1 cellular context compared by ENCODE assay signal in the genomic region with DNA sequence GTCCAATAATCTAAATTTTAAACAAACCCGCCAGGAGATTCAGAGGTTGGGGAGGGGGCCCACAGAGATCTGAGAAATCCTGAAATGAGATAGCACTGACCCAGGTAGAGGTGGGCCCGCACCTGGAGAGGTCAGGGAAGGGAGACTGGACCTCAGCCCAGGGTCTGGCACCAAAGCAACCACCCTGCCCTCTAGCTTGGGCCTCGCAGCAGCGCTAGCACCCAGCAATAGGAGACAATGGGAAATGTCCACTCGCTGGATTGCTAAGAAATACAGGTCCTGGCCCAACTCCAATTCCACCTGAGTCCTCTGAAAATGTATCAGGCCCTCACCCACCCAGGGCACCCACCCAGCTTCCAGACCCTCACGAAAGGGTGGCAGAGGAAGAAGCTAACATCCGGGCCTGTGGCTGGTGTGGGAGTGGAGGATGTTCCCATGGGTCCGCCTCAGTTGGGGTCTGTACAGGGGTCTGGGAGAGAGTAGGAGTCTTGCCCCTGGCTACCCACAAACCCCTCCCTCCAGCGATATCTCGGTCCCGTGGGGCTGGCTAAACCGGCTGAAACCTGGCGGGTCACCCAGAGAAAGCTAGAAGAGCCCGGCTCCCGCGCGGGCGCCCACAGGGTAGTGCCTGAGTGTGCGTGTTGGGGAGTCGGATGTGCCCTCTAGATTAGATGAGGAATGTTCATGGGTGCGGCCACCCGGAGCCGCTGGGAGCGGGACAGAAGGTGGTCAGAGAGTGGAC.
TF ChIP-seq lines count a peak whose summit lies in the region.

No MANE protein-coding gene starts in this region.

TF ChIP-seq in HepG2, 621 proteins besides CTCF, POLR2A, EP300 and RAD21 (continues in another document):
- TF ChIP-seq SMC3 (IDR thresholded peaks at IDR 0.05; ENCODE audit: low read length): no peak
- no peak for TF ChIP-seq PPARG (CRISPR knock-in tag; conservative IDR thresholded peaks at IDR 0.05)
- no peak for TF ChIP-seq KMT2B (CRISPR knock-in tag; IDR thresholded peaks at IDR 0.05)
- no peak for TF ChIP-seq PHF20 (CRISPR knock-in tag; IDR thresholded peaks at IDR 0.05)
- TF ChIP-seq ZNF34 (CRISPR knock-in tag; IDR thresholded peaks at IDR 0.05; ENCODE audit: borderline replicate concordance): no peak
- 0 out of 2 replicates have a peak, but pooled peaks have one; percentile 36 for TF ChIP-seq PHF8 (CRISPR knock-in tag; IDR thresholded peaks at IDR 0.05)
- no peak for TF ChIP-seq BHLHE40 (IDR thresholded peaks at IDR 0.05; ENCODE audit: low read length)
- TF ChIP-seq KLF11 (CRISPR knock-in tag; IDR thresholded peaks at IDR 0.05): no peak
- no peak for TF ChIP-seq SOX6 (IDR thresholded peaks at IDR 0.05)
- TF ChIP-seq SOX6 (CRISPR knock-in tag; IDR thresholded peaks at IDR 0.05): peak; percentile 20
- TF ChIP-seq RBFOX2 (IDR thresholded peaks at IDR 0.05; ENCODE audit: low read depth, low read length): no peak
- TF ChIP-seq DNMT1 (CRISPR knock-in tag; IDR thresholded peaks at IDR 0.05): no peak
- TF ChIP-seq NFYB (CRISPR knock-in tag; IDR thresholded peaks at IDR 0.05): no peak
- no peak for TF ChIP-seq ZNF207 (IDR thresholded peaks at IDR 0.05; ENCODE audit: borderline replicate concordance)
- no peak; the same call in 1 of the 2 replicates for TF ChIP-seq HNF4G (IDR thresholded peaks at IDR 0.05; ENCODE audit: borderline replicate concordance, low read depth, low read length)
- TF ChIP-seq HNF4G (CRISPR knock-in tag; IDR thresholded peaks at IDR 0.05; ENCODE audit: borderline replicate concordance, low read depth): peak; percentile 48
- TF ChIP-seq HIVEP1 (CRISPR knock-in tag; IDR thresholded peaks at IDR 0.05): peak; percentile 28; the same call in 1 of the 2 replicates
- no peak for TF ChIP-seq ZSCAN21 (CRISPR knock-in tag; IDR thresholded peaks at IDR 0.05; ENCODE audit: borderline replicate concordance)
- TF ChIP-seq HOXA5 (CRISPR knock-in tag; IDR thresholded peaks at IDR 0.05): no peak
- TF ChIP-seq, protein P1, sequence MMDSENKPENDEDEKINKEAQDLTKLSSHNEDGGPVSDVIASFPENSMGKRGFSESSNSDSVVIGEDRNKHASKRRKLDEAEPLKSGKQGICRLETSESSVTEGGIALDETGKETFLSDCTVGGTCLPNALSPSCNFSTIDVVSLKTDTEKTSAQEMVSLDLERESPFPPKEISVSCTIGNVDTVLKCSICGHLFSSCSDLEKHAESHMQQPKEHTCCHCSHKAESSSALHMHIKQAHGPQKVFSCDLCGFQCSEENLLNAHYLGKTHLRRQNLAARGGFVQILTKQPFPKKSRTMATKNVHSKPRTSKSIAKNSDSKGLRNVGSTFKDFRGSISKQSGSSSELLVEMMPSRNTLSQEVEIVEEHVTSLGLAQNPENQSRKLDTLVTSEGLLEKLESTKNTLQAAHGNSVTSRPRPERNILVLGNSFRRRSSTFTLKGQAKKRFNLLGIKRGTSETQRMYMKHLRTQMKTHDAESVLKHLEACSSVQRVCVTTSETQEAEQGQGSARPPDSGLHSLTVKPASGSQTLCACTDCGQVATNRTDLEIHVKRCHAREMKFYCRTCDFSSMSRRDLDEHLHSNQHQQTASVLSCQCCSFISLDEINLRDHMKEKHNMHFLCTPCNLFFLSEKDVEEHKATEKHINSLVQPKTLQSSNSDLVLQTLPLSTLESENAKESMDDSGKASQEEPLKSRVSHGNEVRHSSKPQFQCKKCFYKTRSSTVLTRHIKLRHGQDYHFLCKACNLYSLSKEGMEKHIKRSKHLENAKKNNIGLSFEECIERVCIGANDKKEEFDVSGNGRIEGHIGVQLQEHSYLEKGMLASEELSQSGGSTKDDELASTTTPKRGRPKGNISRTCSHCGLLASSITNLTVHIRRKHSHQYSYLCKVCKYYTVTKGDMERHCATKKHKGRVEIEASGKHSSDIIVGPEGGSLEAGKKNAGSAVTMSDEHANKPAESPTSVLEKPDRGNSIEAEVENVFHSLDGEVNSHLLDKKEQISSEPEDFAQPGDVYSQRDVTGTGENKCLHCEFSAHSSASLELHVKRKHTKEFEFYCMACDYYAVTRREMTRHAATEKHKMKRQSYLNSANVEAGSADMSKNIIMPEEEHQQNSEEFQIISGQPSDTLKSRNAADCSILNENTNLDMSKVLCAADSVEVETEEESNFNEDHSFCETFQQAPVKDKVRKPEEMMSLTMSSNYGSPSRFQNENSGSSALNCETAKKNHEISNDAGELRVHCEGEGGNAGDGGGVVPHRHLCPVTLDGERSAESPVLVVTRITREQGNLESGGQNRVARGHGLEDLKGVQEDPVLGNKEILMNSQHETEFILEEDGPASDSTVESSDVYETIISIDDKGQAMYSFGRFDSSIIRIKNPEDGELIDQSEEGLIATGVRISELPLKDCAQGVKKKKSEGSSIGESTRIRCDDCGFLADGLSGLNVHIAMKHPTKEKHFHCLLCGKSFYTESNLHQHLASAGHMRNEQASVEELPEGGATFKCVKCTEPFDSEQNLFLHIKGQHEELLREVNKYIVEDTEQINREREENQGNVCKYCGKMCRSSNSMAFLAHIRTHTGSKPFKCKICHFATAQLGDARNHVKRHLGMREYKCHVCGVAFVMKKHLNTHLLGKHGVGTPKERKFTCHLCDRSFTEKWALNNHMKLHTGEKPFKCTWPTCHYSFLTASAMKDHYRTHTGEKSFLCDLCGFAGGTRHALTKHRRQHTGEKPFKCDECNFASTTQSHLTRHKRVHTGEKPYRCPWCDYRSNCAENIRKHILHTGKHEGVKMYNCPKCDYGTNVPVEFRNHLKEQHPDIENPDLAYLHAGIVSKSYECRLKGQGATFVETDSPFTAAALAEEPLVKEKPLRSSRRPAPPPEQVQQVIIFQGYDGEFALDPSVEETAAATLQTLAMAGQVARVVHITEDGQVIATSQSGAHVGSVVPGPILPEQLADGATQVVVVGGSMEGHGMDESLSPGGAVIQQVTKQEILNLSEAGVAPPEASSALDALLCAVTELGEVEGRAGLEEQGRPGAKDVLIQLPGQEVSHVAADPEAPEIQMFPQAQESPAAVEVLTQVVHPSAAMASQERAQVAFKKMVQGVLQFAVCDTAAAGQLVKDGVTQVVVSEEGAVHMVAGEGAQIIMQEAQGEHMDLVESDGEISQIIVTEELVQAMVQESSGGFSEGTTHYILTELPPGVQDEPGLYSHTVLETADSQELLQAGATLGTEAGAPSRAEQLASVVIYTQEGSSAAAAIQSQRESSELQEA (CRISPR knock-in tag; IDR thresholded peaks at IDR 0.05; ENCODE audit: not compliant biosample characterization): no peak
- TF ChIP-seq, protein P2, sequence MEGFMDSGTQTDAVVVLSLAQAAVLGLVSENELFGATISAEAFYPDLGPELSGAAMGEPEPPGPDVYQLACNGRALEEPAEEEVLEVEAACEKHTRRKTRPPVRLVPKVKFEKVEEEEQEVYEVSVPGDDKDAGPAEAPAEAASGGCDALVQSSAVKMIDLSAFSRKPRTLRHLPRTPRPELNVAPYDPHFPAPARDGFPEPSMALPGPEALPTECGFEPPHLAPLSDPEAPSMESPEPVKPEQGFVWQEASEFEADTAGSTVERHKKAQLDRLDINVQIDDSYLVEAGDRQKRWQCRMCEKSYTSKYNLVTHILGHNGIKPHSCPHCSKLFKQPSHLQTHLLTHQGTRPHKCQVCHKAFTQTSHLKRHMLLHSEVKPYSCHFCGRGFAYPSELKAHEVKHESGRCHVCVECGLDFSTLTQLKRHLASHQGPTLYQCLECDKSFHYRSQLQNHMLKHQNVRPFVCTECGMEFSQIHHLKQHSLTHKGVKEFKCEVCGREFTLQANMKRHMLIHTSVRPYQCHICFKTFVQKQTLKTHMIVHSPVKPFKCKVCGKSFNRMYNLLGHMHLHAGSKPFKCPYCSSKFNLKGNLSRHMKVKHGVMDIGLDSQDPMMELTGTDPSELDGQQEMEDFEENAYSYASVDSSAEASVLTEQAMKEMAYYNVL (CRISPR knock-in tag; IDR thresholded peaks at IDR 0.05; ENCODE audit: borderline replicate concordance): 0 out of 2 replicates have a peak, but pooled peaks have one; percentile 22
- TF ChIP-seq ZFP1 (CRISPR knock-in tag; IDR thresholded peaks at IDR 0.05): no peak
- no peak for TF ChIP-seq ZNF335 (CRISPR knock-in tag; IDR thresholded peaks at IDR 0.05)
- TF ChIP-seq TBL1XR1 (IDR thresholded peaks at IDR 0.05; ENCODE audit: borderline replicate concordance, low read length, partially characterized antibody): no peak
- no peak for TF ChIP-seq SRY (CRISPR knock-in tag; IDR thresholded peaks at IDR 0.05)
- TF ChIP-seq ZNF530 (CRISPR knock-in tag; IDR thresholded peaks at IDR 0.05; ENCODE audit: low read depth): no peak
- no peak for TF ChIP-seq ETV6 (CRISPR knock-in tag; conservative IDR thresholded peaks at IDR 0.05)
- TF ChIP-seq ZIK1 (CRISPR knock-in tag; IDR thresholded peaks at IDR 0.05; ENCODE audit: borderline replicate concordance, low read depth): no peak
- no peak for TF ChIP-seq DR1 (CRISPR knock-in tag; IDR thresholded peaks at IDR 0.05)
- TF ChIP-seq ELF3 (CRISPR knock-in tag; IDR thresholded peaks at IDR 0.05): no peak
- TF ChIP-seq NFYC (CRISPR knock-in tag; IDR thresholded peaks at IDR 0.05): no peak
- TF ChIP-seq ZC3H13 (CRISPR knock-in tag; IDR thresholded peaks at IDR 0.05): peak; percentile 10; the same call in 1 of the 2 replicates
- no peak for TF ChIP-seq NFE2L1 (CRISPR knock-in tag; IDR thresholded peaks at IDR 0.05; ENCODE audit: borderline replicate concordance)
- no peak for TF ChIP-seq ZNF724P (CRISPR knock-in tag; IDR thresholded peaks at IDR 0.05; ENCODE audit: borderline replicate concordance)
- TF ChIP-seq EED (CRISPR knock-in tag; IDR thresholded peaks at IDR 0.05): no peak
- TF ChIP-seq SKI (IDR thresholded peaks at IDR 0.05; ENCODE audit: partially characterized antibody): no peak
- no peak for TF ChIP-seq RAD51 (IDR thresholded peaks at IDR 0.05; ENCODE audit: borderline replicate concordance)
- no peak; the same call in 1 of the 2 replicates for TF ChIP-seq ZNF317 (CRISPR knock-in tag; IDR thresholded peaks at IDR 0.05)
- TF ChIP-seq, protein P3, sequence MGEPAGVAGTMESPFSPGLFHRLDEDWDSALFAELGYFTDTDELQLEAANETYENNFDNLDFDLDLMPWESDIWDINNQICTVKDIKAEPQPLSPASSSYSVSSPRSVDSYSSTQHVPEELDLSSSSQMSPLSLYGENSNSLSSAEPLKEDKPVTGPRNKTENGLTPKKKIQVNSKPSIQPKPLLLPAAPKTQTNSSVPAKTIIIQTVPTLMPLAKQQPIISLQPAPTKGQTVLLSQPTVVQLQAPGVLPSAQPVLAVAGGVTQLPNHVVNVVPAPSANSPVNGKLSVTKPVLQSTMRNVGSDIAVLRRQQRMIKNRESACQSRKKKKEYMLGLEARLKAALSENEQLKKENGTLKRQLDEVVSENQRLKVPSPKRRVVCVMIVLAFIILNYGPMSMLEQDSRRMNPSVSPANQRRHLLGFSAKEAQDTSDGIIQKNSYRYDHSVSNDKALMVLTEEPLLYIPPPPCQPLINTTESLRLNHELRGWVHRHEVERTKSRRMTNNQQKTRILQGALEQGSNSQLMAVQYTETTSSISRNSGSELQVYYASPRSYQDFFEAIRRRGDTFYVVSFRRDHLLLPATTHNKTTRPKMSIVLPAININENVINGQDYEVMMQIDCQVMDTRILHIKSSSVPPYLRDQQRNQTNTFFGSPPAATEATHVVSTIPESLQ (CRISPR knock-in tag; conservative IDR thresholded peaks at IDR 0.05): no peak
- TF ChIP-seq SMYD3 (CRISPR knock-in tag; IDR thresholded peaks at IDR 0.05): no peak
- TF ChIP-seq REL (CRISPR knock-in tag; conservative IDR thresholded peaks at IDR 0.05): no peak
- no peak for TF ChIP-seq ZBTB7A (CRISPR knock-in tag; IDR thresholded peaks at IDR 0.05)
- TF ChIP-seq, protein P4, sequence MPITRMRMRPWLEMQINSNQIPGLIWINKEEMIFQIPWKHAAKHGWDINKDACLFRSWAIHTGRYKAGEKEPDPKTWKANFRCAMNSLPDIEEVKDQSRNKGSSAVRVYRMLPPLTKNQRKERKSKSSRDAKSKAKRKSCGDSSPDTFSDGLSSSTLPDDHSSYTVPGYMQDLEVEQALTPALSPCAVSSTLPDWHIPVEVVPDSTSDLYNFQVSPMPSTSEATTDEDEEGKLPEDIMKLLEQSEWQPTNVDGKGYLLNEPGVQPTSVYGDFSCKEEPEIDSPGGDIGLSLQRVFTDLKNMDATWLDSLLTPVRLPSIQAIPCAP (CRISPR knock-in tag; IDR thresholded peaks at IDR 0.05; ENCODE audit: low read depth): no peak
- TF ChIP-seq ZSCAN29 (CRISPR knock-in tag; conservative IDR thresholded peaks at IDR 0.05): peak; percentile 78; the same call in 1 of the 2 replicates
- TF ChIP-seq KDM3A (CRISPR knock-in tag; IDR thresholded peaks at IDR 0.05; ENCODE audit: low read depth): no peak
- TF ChIP-seq RFX5 (IDR thresholded peaks at IDR 0.05; ENCODE audit: low read depth, low read length): no peak
- TF ChIP-seq ZNF350 (CRISPR knock-in tag; IDR thresholded peaks at IDR 0.05; ENCODE audit: borderline replicate concordance, low read depth): peak; percentile 44; the same call in 1 of the 2 replicates
- TF ChIP-seq EZH2 (conservative IDR thresholded peaks at IDR 0.05; ENCODE audit: low read depth, low read length): no peak
- TF ChIP-seq, protein P5, sequence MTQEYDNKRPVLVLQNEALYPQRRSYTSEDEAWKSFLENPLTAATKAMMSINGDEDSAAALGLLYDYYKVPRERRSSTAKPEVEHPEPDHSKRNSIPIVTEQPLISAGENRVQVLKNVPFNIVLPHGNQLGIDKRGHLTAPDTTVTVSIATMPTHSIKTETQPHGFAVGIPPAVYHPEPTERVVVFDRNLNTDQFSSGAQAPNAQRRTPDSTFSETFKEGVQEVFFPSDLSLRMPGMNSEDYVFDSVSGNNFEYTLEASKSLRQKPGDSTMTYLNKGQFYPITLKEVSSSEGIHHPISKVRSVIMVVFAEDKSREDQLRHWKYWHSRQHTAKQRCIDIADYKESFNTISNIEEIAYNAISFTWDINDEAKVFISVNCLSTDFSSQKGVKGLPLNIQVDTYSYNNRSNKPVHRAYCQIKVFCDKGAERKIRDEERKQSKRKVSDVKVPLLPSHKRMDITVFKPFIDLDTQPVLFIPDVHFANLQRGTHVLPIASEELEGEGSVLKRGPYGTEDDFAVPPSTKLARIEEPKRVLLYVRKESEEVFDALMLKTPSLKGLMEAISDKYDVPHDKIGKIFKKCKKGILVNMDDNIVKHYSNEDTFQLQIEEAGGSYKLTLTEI (CRISPR knock-in tag; conservative IDR thresholded peaks at IDR 0.05): no peak
- TF ChIP-seq PCBP2 (optimal IDR thresholded peaks at IDR 0.05; ENCODE audit: low read depth, low read length, poor library complexity, severe bottlenecking): no peak
- TF ChIP-seq GFI1 (CRISPR knock-in tag; IDR thresholded peaks at IDR 0.05; ENCODE audit: borderline replicate concordance): 0 out of 2 replicates have a peak, but pooled peaks have one; percentile 31
- 0 out of 2 replicates have a peak, but pooled peaks have one; percentile 21 for TF ChIP-seq ZNF777 (CRISPR knock-in tag; IDR thresholded peaks at IDR 0.05)
- no peak for TF ChIP-seq KLF9 (CRISPR knock-in tag; IDR thresholded peaks at IDR 0.05; ENCODE audit: low read depth)
- TF ChIP-seq, protein P6, sequence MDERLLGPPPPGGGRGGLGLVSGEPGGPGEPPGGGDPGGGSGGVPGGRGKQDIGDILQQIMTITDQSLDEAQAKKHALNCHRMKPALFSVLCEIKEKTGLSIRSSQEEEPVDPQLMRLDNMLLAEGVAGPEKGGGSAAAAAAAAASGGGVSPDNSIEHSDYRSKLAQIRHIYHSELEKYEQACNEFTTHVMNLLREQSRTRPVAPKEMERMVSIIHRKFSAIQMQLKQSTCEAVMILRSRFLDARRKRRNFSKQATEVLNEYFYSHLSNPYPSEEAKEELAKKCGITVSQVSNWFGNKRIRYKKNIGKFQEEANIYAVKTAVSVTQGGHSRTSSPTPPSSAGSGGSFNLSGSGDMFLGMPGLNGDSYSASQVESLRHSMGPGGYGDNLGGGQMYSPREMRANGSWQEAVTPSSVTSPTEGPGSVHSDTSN (CRISPR knock-in tag; IDR thresholded peaks at IDR 0.05): no peak
- TF ChIP-seq, protein P7, sequence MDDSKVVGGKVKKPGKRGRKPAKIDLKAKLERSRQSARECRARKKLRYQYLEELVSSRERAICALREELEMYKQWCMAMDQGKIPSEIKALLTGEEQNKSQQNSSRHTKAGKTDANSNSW (CRISPR knock-in tag; IDR thresholded peaks at IDR 0.05; ENCODE audit: borderline replicate concordance): no peak
